ENCODE assay signal across 11 cellular contexts in genomic region chr6:138972226-138972665, GRCh38. TPM values are rescaled to one million over a fixed set of nuclear protein-coding genes. Genes with fewer than 3 reads are reported as not detected.
A peak's percentile ranks its signal among the peaks of the same experiment; 100 is the strongest.
DNase-seq lines count a peak whose midpoint lies in the region; ATAC-seq and TF ChIP-seq lines count a peak whose summit lies in the region.
"Had no signal": no experiment of that assay in that cellular context is flagged by ENCODE, and none has a peak within 500 bp of the region (broad histone marks: within the 10 kb centered on the region; RNA-seq: fewer than 3 reads in every experiment).

No MANE protein-coding gene starts in this region.

- H3K4me1 ChIP-seq in fibroblast of lung (ENCODE audit: control insufficient read depth, extremely low read depth, insufficient read depth, low read length) (peaks cover 23% of the 10 kb centered on the region), neuronal stem cell (ENCODE audit: control insufficient read depth in 2 of 2, insufficient read depth in 1 of 2, low read depth in 1 of 2, low read length in 2 of 2) (peaks cover 11 to 16% of the 10 kb centered on the region in 2 donors)

- H2BK5ac ChIP-seq in neuronal stem cell (ENCODE audit: low read length) = no peak overlapping the region

- no peaks in the 10 kb centered on the region for H3K27me3 ChIP-seq in fibroblast of lung (ENCODE audit: control insufficient read depth, insufficient read depth, low read length)
- H3K27me3 ChIP-seq in neuronal stem cell (ENCODE audit: control insufficient read depth in 3 of 3, insufficient read depth in 3 of 3, low read depth in 1 of 3, low read length in 3 of 3) = no peaks in the 10 kb centered on the region

- peak overlapping the region; percentile 59 for H3K4me3 ChIP-seq in SK-N-MC
- no peak overlapping the region for H3K4me3 ChIP-seq in fibroblast of lung (replicated peaks in 1 of 4; ENCODE audit: control extremely low read depth in 1 of 4, insufficient read depth in 1 of 4, low read depth in 3 of 4, low read length in 4 of 4)
- no peak overlapping the region for H3K4me3 ChIP-seq in neuronal stem cell (ENCODE audit: low read length in 2 of 2)
- H3K4me3 ChIP-seq: thoracic aorta had no signal

- H3K9ac ChIP-seq in SK-N-MC (ENCODE audit: insufficient read length) (no peak overlapping the region), fibroblast of lung (ENCODE audit: insufficient read depth, low read length) (no peak overlapping the region), neuronal stem cell (ENCODE audit: low read depth, low read length, poor library complexity) (no peak overlapping the region)

- no peak for ATAC-seq in HG02852 (IDR thresholded peaks at IDR 0.05; ENCODE audit: unreplicated experiment)
- ATAC-seq in HG03439 (IDR thresholded peaks at IDR 0.05; ENCODE audit: unreplicated experiment) = no peak

- H3K14ac ChIP-seq in neuronal stem cell (ENCODE audit: low read length) = no peak overlapping the region

- H3K4ac ChIP-seq in neuronal stem cell (ENCODE audit: low read length) = no peak overlapping the region

- H3K79me2 ChIP-seq in fibroblast of lung (ENCODE audit: control insufficient read depth, insufficient read depth, low read length) = peaks cover 28% of the 10 kb centered on the region

- H2AK5ac ChIP-seq in neuronal stem cell (ENCODE audit: low read depth, low read length) = no peak overlapping the region

- H3K9me3 ChIP-seq in SK-N-MC (ENCODE audit: low read depth, low read length) = no peaks in the 10 kb centered on the region
- no peaks in the 10 kb centered on the region for H3K9me3 ChIP-seq in fibroblast of lung (ENCODE audit: control insufficient read depth, insufficient read depth, low read depth, low read length)
- peaks cover 0 to 2% of the 10 kb centered on the region in 2 donors for H3K9me3 ChIP-seq in neuronal stem cell (replicated peaks in 1 of 2; ENCODE audit: control insufficient read depth in 2 of 2, insufficient read depth in 1 of 2, low read depth in 1 of 2, low read length in 2 of 2)
- H3K9me3 ChIP-seq: Caco-2, thoracic aorta had no signal

- H2BK12ac ChIP-seq in neuronal stem cell (ENCODE audit: low read length) = no peak overlapping the region

- H4K91ac ChIP-seq in neuronal stem cell (ENCODE audit: low read depth, low read length, poor library complexity) = no peak overlapping the region

- no peak overlapping the region for H2BK15ac ChIP-seq in neuronal stem cell (ENCODE audit: low read length)

- DNase-seq in EH (ENCODE audit: low read depth) (peak; percentile 66), SK-N-MC (ENCODE audit: low read depth, low spot score) (no peak), fibroblast of lung (ENCODE audit: low read depth in 2 of 2) (peak; percentile 37 to 68), neuronal stem cell (ENCODE audit: low spot score) (no peak), GM19238 (ENCODE audit: insufficient read length, low spot score) (no peak), putamen (ENCODE audit: low spot score) (no peak)
- DNase-seq: Caco-2, NCI-H2171 had no signal

- H3K4me2 ChIP-seq in fibroblast of lung (ENCODE audit: extremely low read depth, insufficient read depth, low read length) (no peak overlapping the region), neuronal stem cell (ENCODE audit: insufficient read depth, low read length, poor library complexity, severe bottlenecking) (no peak overlapping the region)

- no peak overlapping the region for H2AFZ ChIP-seq in fibroblast of lung (ENCODE audit: low read length)
- H2AFZ ChIP-seq in neuronal stem cell (ENCODE audit: low read length) = no peak overlapping the region

- no peaks in the 10 kb centered on the region for H4K20me1 ChIP-seq in fibroblast of lung (ENCODE audit: control insufficient read depth, extremely low read depth, insufficient read depth, low read length)

- no peaks in the 10 kb centered on the region for H3K79me1 ChIP-seq in neuronal stem cell (ENCODE audit: low read depth, low read length)

- no peak overlapping the region for H3K23ac ChIP-seq in neuronal stem cell (ENCODE audit: low read depth, low read length, poor library complexity)

- no CpG with 5 or more reads among the region's 3 CpGs for WGBS in neuronal stem cell (ENCODE audit: extremely low coverage in 2 of 2, insufficient read length in 2 of 2, insufficient replicate concordance in 1 of 2), 2 donors

- H2BK120ac ChIP-seq in neuronal stem cell (ENCODE audit: low read depth, low read length) = no peak overlapping the region

- no peak overlapping the region for H4K8ac ChIP-seq in neuronal stem cell (ENCODE audit: low read depth, low read length)

- no peak for TF ChIP-seq CTCF in fibroblast of lung (conservative IDR thresholded peaks at IDR 0.05 in 1 of 2, IDR thresholded peaks at IDR 0.05 in 1 of 2; ENCODE audit: low read depth in 1 of 2, low read length in 2 of 2)

- no peaks in the 10 kb centered on the region for H3K36me3 ChIP-seq in SK-N-MC (ENCODE audit: insufficient read depth, low read length)
- H3K36me3 ChIP-seq in fibroblast of lung (ENCODE audit: control insufficient read depth, insufficient read depth, low read length) = no peaks in the 10 kb centered on the region
- H3K36me3 ChIP-seq in neuronal stem cell (replicated peaks in 1 of 2; ENCODE audit: control insufficient read depth in 2 of 2, insufficient read depth in 2 of 2, low read length in 2 of 2) = no peaks in the 10 kb centered on the region
- H3K36me3 ChIP-seq: thoracic aorta had no signal

- H3K27ac ChIP-seq in SK-N-MC (peak overlapping the region; percentile 69), fibroblast of lung (ENCODE audit: insufficient read depth, low read length) (peak overlapping the region; percentile 39), neuronal stem cell (replicated peaks; ENCODE audit: low read length) (peak overlapping the region; percentile 51)
- H3K27ac ChIP-seq: thoracic aorta had no signal

- H3K18ac ChIP-seq in neuronal stem cell (ENCODE audit: low read length) = no peak overlapping the region

RNA-seq across cellular contexts. Expression of gene REPS1, which starts 15.8 kb away (rescaled TPM):
- total RNA-seq in fibroblast of lung = 21.3 and 28.2 TPM in 2 replicates
- 27.8 and 33.1 TPM in 2 replicates for polyA plus RNA-seq in fibroblast of lung
- 17.0 and 20.1 TPM in 2 replicates for polyA plus RNA-seq in fibroblast of lung (2012)
- polyA minus RNA-seq in fibroblast of lung (ENCODE audit: low replicate concordance) = 6.3 and 15.6 TPM in 2 replicates
- 50.5 TPM for polyA plus RNA-seq in neuronal stem cell (2013, experiment 1 of 2)
- 50.6 TPM for polyA plus RNA-seq in neuronal stem cell (2013, experiment 2 of 2)

RNA-seq across cellular contexts. Expression of gene ABRACL, which starts 56.3 kb away (rescaled TPM):
- total RNA-seq in fibroblast of lung = 19.7 and 29.8 TPM in 2 replicates
- polyA plus RNA-seq in fibroblast of lung = 49.8 and 58.8 TPM in 2 replicates
- polyA plus RNA-seq in fibroblast of lung (2012) = 42.1 and 45.0 TPM in 2 replicates
- polyA minus RNA-seq in fibroblast of lung (ENCODE audit: low replicate concordance) = not detected in 2 replicates
- 201 TPM for polyA plus RNA-seq in neuronal stem cell (2013, experiment 1 of 2)
- polyA plus RNA-seq in neuronal stem cell (2013, experiment 2 of 2) = 211 TPM

Comparison
In these comparisons a context has a peak if more than half of its experiments do, and no peak if none do; other contexts are left out.
1. DNase-seq: peak in EH (single experiment) and fibroblast of lung (2 of 2); none in SK-N-MC (single experiment), neuronal stem cell (single experiment), GM19238 (single experiment) and putamen (single experiment).
2. Peak in every context shown above with its lines, with median percentiles within 50 percentile points of each other: H3K27ac ChIP-seq.